Comparison of ENCODE assay signal across 5 cellular contexts in the genomic region with DNA sequence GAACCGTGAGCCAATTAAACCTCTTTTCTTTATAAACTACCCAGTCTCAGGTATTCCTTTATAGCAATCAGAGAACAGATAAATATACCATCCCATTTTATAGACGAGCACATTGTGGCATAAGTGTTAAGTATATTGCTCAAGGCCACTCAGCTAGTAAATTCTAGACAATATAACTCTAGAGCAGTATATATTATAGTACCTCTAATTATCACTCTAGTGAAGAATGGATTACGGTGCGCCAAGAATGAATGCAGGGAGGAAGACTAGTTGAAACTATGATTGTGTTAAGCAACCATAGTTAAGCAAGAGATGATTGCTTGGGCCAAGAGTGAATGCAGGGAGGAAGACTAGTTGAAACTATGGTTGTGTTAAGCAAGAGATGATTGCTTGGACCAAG.
"Had no signal": no experiment of that assay in that cellular context is flagged by ENCODE, and none has a peak within 500 bp of the region (broad histone marks: within the 10 kb centered on the region; RNA-seq: fewer than 3 reads in every experiment).

No MANE protein-coding gene starts in this region.

- DNase-seq: H9, HCEC 1CT, KBM-7 had no signal

- ATAC-seq: GM23338, HepG2 had no signal

- H3K4me3 ChIP-seq: GM23338 had no signal
